8 cellular contexts compared by ENCODE assay signal in the genomic region with DNA sequence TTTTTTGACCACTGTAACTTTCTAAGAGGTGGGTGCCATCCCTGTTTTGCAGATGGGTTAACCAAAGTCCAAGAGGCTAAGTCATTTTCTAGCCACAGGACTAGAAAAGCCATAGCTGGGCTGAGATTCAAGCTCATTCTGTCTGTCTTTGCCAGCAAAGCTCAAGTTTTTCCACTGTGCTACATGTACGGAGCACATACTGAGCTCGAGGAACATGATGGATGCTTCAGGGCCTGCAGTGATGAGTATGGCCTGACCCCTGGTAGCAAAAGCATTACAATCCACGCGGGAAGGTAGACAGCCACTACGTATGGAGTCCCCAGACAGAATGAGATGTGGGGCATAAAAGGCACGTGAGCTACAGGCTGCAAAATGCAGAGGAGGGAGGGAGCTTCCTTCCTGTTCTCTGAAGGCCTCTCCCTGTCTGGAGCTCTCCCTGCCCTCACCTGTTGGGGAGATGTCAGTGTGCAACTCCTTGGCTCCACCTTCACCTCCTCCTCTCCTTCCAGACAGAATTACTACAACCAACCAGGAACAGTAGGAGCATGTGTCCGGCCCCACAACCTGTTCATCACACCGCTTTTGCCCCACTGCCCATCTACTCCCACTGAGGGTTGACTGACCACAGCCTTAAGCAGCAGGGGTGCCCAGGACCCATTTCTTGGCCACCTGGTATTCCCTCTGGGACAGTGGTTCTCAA. TPM values are rescaled to one million over a fixed set of nuclear protein-coding genes. Genes with fewer than 3 reads are reported as not detected.
DNase-seq lines count a peak whose midpoint lies in the region; ATAC-seq, FAIRE-seq and TF ChIP-seq lines count a peak whose summit lies in the region.

No MANE protein-coding gene starts in this region.

- peak overlapping the region; percentile 4 to 28 for H3K27ac ChIP-seq in liver (ENCODE audit: low read depth in 1 of 2, low read length in 2 of 2)
- no peak overlapping the region for H3K27ac ChIP-seq in HepG2 (ENCODE audit: extremely low read length, insufficient read depth, low read length)
- H3K27ac ChIP-seq in lower lobe of right lung, result peak overlapping the region; percentile 70
- peak overlapping the region; percentile 96 for H3K27ac ChIP-seq in vagina
- peak overlapping the region in 1 of 2 donors; percentile 34 for H3K27ac ChIP-seq in testis

- 82% methylated on average over 8 of the region's 8 CpGs for WGBS in liver
- WGBS in HepG2 (ENCODE audit: low lambda C conversion rate), result 96% methylated on average over 8 of the region's 8 CpGs
- WGBS in testis, 2 donors, result 50 to 66% methylated on average over 8 of the region's 8 CpGs

- H3K79me2 ChIP-seq in HepG2 (ENCODE audit: insufficient read depth, low read length), result no peaks in the 10 kb centered on the region

- POLR2A ChIA-PET in HepG2 (lab: Yijun Ruan, JAX), result no interaction called here
- POLR2A ChIA-PET in activated naive CD8-positive, alpha-beta T cell treated with anti-CD3 and anti-CD28 coated beads, Interleukin-2, amount 10 ng/mL, durations not matched to agents 7 days and 5 days (lab: Charles Lee), result interaction anchor here (0.6 to 6.8 kb wide), 9 partner anchors 10 to 90 kb away, joined by 3 to 39 read pairs (median 3); a partner anchor contains a TSS

- H4K20me1 ChIP-seq in HepG2 (ENCODE audit: insufficient read depth, low read length), result 0 out of 2 replicates have a peak, but pooled peaks cover 3% of the 10 kb centered on the region

- H3K4me2 ChIP-seq in HepG2 (ENCODE audit: low read depth, low read length), result no peak overlapping the region

- in situ Hi-C loops in HepG2 (cut with HindIII; ENCODE audit: extremely low pct_ligation_motif_present, low pct_unique_long_range_greater_than_20kb), result no loop called here

- H3K4me3 Mint-ChIP-seq in activated naive CD8-positive, alpha-beta T cell treated with anti-CD3 and anti-CD28 coated beads, Interleukin-2, amount 10 ng/mL, durations not matched to agents 7 days and 5 days, result peak overlapping the region; percentile 65

- no peak for TF ChIP-seq POLR2A in HepG2 (IDR thresholded peaks at IDR 0.05; ENCODE audit: insufficient read depth in 1 of 2, low read depth in 2 of 2, low read length in 2 of 2)
- no peak for TF ChIP-seq POLR2A in vagina (IDR thresholded peaks at IDR 0.05)
- TF ChIP-seq POLR2A in testis (IDR thresholded peaks at IDR 0.05), result no peak

- H3K4me3 ChIP-seq in liver (ENCODE audit: low read depth in 1 of 3, low read length in 3 of 3), result no peak overlapping the region
- H3K4me3 ChIP-seq in HepG2 (replicated peaks in 1 of 3; ENCODE audit: insufficient read depth in 1 of 3, low read depth in 2 of 3, low read length in 3 of 3), result no peak overlapping the region
- no peak overlapping the region for H3K4me3 ChIP-seq in lower lobe of right lung
- H3K4me3 ChIP-seq in vagina, result no peak overlapping the region
- no peak overlapping the region for H3K4me3 ChIP-seq in testis

- H2AFZ ChIP-seq in HepG2 (ENCODE audit: low read length), result no peak overlapping the region

- peaks cover 63% of the 10 kb centered on the region for H3K4me1 Mint-ChIP-seq in activated naive CD8-positive, alpha-beta T cell treated with anti-CD3 and anti-CD28 coated beads, Interleukin-2, amount 10 ng/mL, durations not matched to agents 7 days and 5 days

- H3K27ac Mint-ChIP-seq in activated naive CD8-positive, alpha-beta T cell treated with anti-CD3 and anti-CD28 coated beads, Interleukin-2, amount 10 ng/mL, durations not matched to agents 7 days and 5 days, result peak overlapping the region; percentile 85

- no peaks in the 10 kb centered on the region for H3K9me3 Mint-ChIP-seq in activated naive CD8-positive, alpha-beta T cell treated with anti-CD3 and anti-CD28 coated beads, Interleukin-2, amount 10 ng/mL, durations not matched to agents 7 days and 5 days

- peaks cover 2 to 21% (median 7%) of the 10 kb centered on the region in 4 donors for H3K4me1 ChIP-seq in liver (ENCODE audit: control insufficient read depth in 4 of 4, insufficient read depth in 4 of 4, low read length in 3 of 4)
- H3K4me1 ChIP-seq in HepG2 (ENCODE audit: insufficient read depth, low read length), result no peaks in the 10 kb centered on the region
- H3K4me1 ChIP-seq in lower lobe of right lung, result peaks cover 100% of the 10 kb centered on the region
- peaks cover 100% of the 10 kb centered on the region for H3K4me1 ChIP-seq in vagina
- peaks cover 66% of the 10 kb centered on the region for H3K4me1 ChIP-seq in testis

- TF ChIP-seq RAD21 in liver (IDR thresholded peaks at IDR 0.05) (no peak), HepG2 (CRISPR knock-in tag; IDR thresholded peaks at IDR 0.05) (no peak)

- ATAC-seq in HepG2 (no peak), lower lobe of right lung (no peak), GM21528 (IDR thresholded peaks at IDR 0.05; ENCODE audit: low FRiP score, unreplicated experiment) (no peak)
- peak; percentile 2 for ATAC-seq in activated naive CD8-positive, alpha-beta T cell treated with anti-CD3 and anti-CD28 coated beads, Interleukin-2, amount 10 ng/mL, durations not matched to agents 7 days and 5 days (ENCODE audit: low read depth)

- DNase-seq in HepG2 (ENCODE audit: low spot score), result no peak
- peak; percentile 29 for DNase-seq in activated naive CD8-positive, alpha-beta T cell treated with anti-CD3 and anti-CD28 coated beads, Interleukin-2, amount 10 ng/mL, durations not matched to agents 7 days and 5 days
- no peak for DNase-seq in lower lobe of right lung
- no peak for DNase-seq in vagina (ENCODE audit: extremely low spot score in 2 of 2)
- DNase-seq in GM10266 (ENCODE audit: extremely low spot score), result no peak
- no peak for DNase-seq in testis

- no peak for FAIRE-seq in HepG2 (lab: Jason Lieb, UNC)

- CTCF ChIA-PET in HepG2 (lab: Yijun Ruan, JAX; ENCODE audit: low intra/inter-chr PET ratio, low total read pairs), result no interaction called here

- TF ChIP-seq CTCF in liver (IDR thresholded peaks at IDR 0.05; ENCODE audit: low read depth, low read length, missing input control), result no peak
- TF ChIP-seq CTCF in HepG2 (CRISPR knock-in tag; IDR thresholded peaks at IDR 0.05), result no peak
- TF ChIP-seq CTCF in lower lobe of right lung (IDR thresholded peaks at IDR 0.05), result no peak
- no peak for TF ChIP-seq CTCF in vagina (IDR thresholded peaks at IDR 0.05)
- TF ChIP-seq CTCF in GM10266 (IDR thresholded peaks at IDR 0.05; ENCODE audit: control insufficient read depth, insufficient read depth, low read depth, missing control alignments), result no peak
- TF ChIP-seq CTCF in testis (IDR thresholded peaks at IDR 0.05), result no peak

- BruUV-seq in HepG2 (replicated peaks; lab: Mats Ljungman, UMichigan), result no TSS peak

- peaks cover 14% of the 10 kb centered on the region for H3K36me3 Mint-ChIP-seq in activated naive CD8-positive, alpha-beta T cell treated with anti-CD3 and anti-CD28 coated beads, Interleukin-2, amount 10 ng/mL, durations not matched to agents 7 days and 5 days

- no peaks in the 10 kb centered on the region for H3K36me3 ChIP-seq in liver (ENCODE audit: control insufficient read depth in 4 of 4, insufficient read depth in 3 of 4, low read depth in 1 of 4, low read length in 3 of 4)
- H3K36me3 ChIP-seq in HepG2 (replicated peaks in 1 of 2; ENCODE audit: control insufficient read depth in 1 of 2, insufficient read depth in 2 of 2, low read length in 2 of 2), result no peaks in the 10 kb centered on the region
- peaks cover 5% of the 10 kb centered on the region for H3K36me3 ChIP-seq in lower lobe of right lung
- H3K36me3 ChIP-seq in vagina, result no peaks in the 10 kb centered on the region
- H3K36me3 ChIP-seq in testis (ENCODE audit: low read depth, missing control alignments), result no peaks in the 10 kb centered on the region

- TF ChIP-seq EP300 in HepG2 (IDR thresholded peaks at IDR 0.05; ENCODE audit: low read depth in 2 of 2, low read length in 2 of 2) (no peak), HepG2 (CRISPR knock-in tag; IDR thresholded peaks at IDR 0.05; ENCODE audit: borderline replicate concordance) (no peak)

- intact Hi-C loops in HepG2 (cut with micrococcal nuclease; ENCODE audit: unreplicated experiment) (no loop called here), lower lobe of right lung (cut with DNase I) (no loop called here), vagina (cut with DNase I) (no loop called here), testis (cut with DNase I; ENCODE audit: low total_unique reads) (no loop called here)

- H3K27me3 ChIP-seq in liver (ENCODE audit: control insufficient read depth in 4 of 4, insufficient read depth in 4 of 4, low read length in 3 of 4) (no peaks in the 10 kb centered on the region), HepG2 (ENCODE audit: control insufficient read depth in 1 of 2, insufficient read depth in 2 of 2, low read length in 2 of 2) (no peaks in the 10 kb centered on the region), lower lobe of right lung (ENCODE audit: low read depth) (no peaks in the 10 kb centered on the region), vagina (no peaks in the 10 kb centered on the region), testis (no peaks in the 10 kb centered on the region)

- no peaks in the 10 kb centered on the region for H3K9me3 ChIP-seq in liver (ENCODE audit: control insufficient read depth in 4 of 4, low read length in 3 of 4)
- no peaks in the 10 kb centered on the region for H3K9me3 ChIP-seq in HepG2 (ENCODE audit: low read length)
- H3K9me3 ChIP-seq in lower lobe of right lung, result no peaks in the 10 kb centered on the region
- no peaks in the 10 kb centered on the region for H3K9me3 ChIP-seq in vagina
- no peaks in the 10 kb centered on the region for H3K9me3 ChIP-seq in testis

- H3K9ac ChIP-seq in liver (ENCODE audit: low read depth in 1 of 2, low read length in 2 of 2) (no peak overlapping the region), HepG2 (ENCODE audit: insufficient read depth, low read depth, low read length) (no peak overlapping the region)

- no peaks in the 10 kb centered on the region for H3K27me3 Mint-ChIP-seq in activated naive CD8-positive, alpha-beta T cell treated with anti-CD3 and anti-CD28 coated beads, Interleukin-2, amount 10 ng/mL, durations not matched to agents 7 days and 5 days

RNA-seq across cellular contexts. Expression of a gene that starts 16.4 kb away (rescaled TPM):
- total RNA-seq in liver (1 to 10 TPM; 7.7 to 7.9 TPM), HepG2 (2016; rRNA removed; fragmentation: Illumina TruSeq; extraction: Trizol) (0.58 and 1.00 TPM in 2 replicates), lower lobe of right lung (37.0 TPM), vagina (85.7 TPM), testis (10 to 100 TPM; 21.6 to 29.5 TPM)
- polyA plus RNA-seq in liver (1 to 10 TPM; 3.5 to 4.2 TPM), HepG2 (2011; rRNA removed) (2.8 and 3.0 TPM in 2 replicates), testis (ENCODE audit: insufficient read depth, low read depth, low replicate concordance) (21.5 TPM)
- total RNA-seq in HepG2 (2016; cell fraction: cytosol; rRNA removed; fragmentation: Illumina TruSeq; extraction: Trizol; ENCODE audit: low read depth), result 0.09 and 0.10 TPM in 2 replicates
- 0.55 and 1.0 TPM in 2 replicates for total RNA-seq in HepG2 (2016; cell fraction: insoluble cytoplasmic fraction; rRNA removed; fragmentation: Illumina TruSeq; extraction: Trizol)
- 0.38 and 0.53 TPM in 2 replicates for total RNA-seq in HepG2 (2016; cell fraction: membrane; rRNA removed; fragmentation: Illumina TruSeq; extraction: Trizol)
- 1.4 and 2.2 TPM in 2 replicates for total RNA-seq in HepG2 (2016; cell fraction: nucleus; rRNA removed; fragmentation: Illumina TruSeq; extraction: Trizol)
- 2.7 and 3.0 TPM in 2 replicates for polyA plus RNA-seq in HepG2 (2011; cell fraction: cytosol; rRNA removed)
- polyA plus RNA-seq in HepG2 (2011; cell fraction: nucleus; rRNA removed), result 4.0 and 5.2 TPM in 2 replicates
- polyA plus RNA-seq in HepG2 (2012), result 1.5 and 2.5 TPM in 2 replicates
- 0.14 and 0.15 TPM in 2 replicates for polyA plus RNA-seq in HepG2 (2016; cell fraction: cytosol; fragmentation: Illumina TruSeq; extraction: Trizol; ENCODE audit: low read depth)
- 0.71 and 1.0 TPM in 2 replicates for polyA plus RNA-seq in HepG2 (2016; cell fraction: insoluble cytoplasmic fraction; fragmentation: Illumina TruSeq; extraction: Trizol; ENCODE audit: low read depth)
- polyA plus RNA-seq in HepG2 (2016; cell fraction: membrane; fragmentation: Illumina TruSeq; extraction: Trizol; ENCODE audit: low read depth), result 0.26 and 0.37 TPM in 2 replicates
- 3.0 and 3.4 TPM in 2 replicates for polyA plus RNA-seq in HepG2 (2016; cell fraction: nucleus; fragmentation: Illumina TruSeq; extraction: Trizol; ENCODE audit: insufficient read depth, low read depth)
- polyA minus RNA-seq in HepG2 (2011; rRNA and poly(A)+ RNA removed; ENCODE audit: low replicate concordance), result 12.8 and 29.6 TPM in 2 replicates
- polyA minus RNA-seq in HepG2 (2011; cell fraction: cytosol; rRNA and poly(A)+ RNA removed), result 3.2 and 4.6 TPM in 2 replicates
- polyA minus RNA-seq in HepG2 (2011; cell fraction: nucleus; rRNA and poly(A)+ RNA removed), result 9.7 and 10.7 TPM in 2 replicates
- 10 to 100 TPM; 24.7 to 25.4 TPM for total RNA-seq in activated naive CD8-positive, alpha-beta T cell treated with anti-CD3 and anti-CD28 coated beads, Interleukin-2, amount 10 ng/mL, durations not matched to agents 7 days and 5 days

RNA-seq across cellular contexts. Expression of a gene that starts 31.8 kb away (rescaled TPM):
- total RNA-seq in liver (under 1 TPM; 0.08 to 0.09 TPM), HepG2 (2016; rRNA removed; fragmentation: Illumina TruSeq; extraction: Trizol) (not detected in 2 replicates), lower lobe of right lung (1.1 TPM), vagina (0.49 TPM), testis (10 to 100 TPM; 10.1 to 14.6 TPM)
- polyA plus RNA-seq in liver (under 1 TPM in 1 of 2 donors, not detected in 1; 0.01 TPM), HepG2 (2011; rRNA removed) (0.03 TPM in 2 replicates), testis (ENCODE audit: insufficient read depth, low read depth, low replicate concordance) (16.3 TPM)
- total RNA-seq in HepG2 (2016; cell fraction: cytosol; rRNA removed; fragmentation: Illumina TruSeq; extraction: Trizol; ENCODE audit: low read depth), result not detected in 2 replicates
- total RNA-seq in HepG2 (2016; cell fraction: insoluble cytoplasmic fraction; rRNA removed; fragmentation: Illumina TruSeq; extraction: Trizol), result not detected in 2 replicates
- not detected in 2 replicates for total RNA-seq in HepG2 (2016; cell fraction: membrane; rRNA removed; fragmentation: Illumina TruSeq; extraction: Trizol)
- total RNA-seq in HepG2 (2016; cell fraction: nucleus; rRNA removed; fragmentation: Illumina TruSeq; extraction: Trizol), result not detected in 2 replicates
- polyA plus RNA-seq in HepG2 (2011; cell fraction: cytosol; rRNA removed), result not detected in 2 replicates
- polyA plus RNA-seq in HepG2 (2011; cell fraction: nucleus; rRNA removed), result 0.12 and 0.19 TPM in 2 replicates
- polyA plus RNA-seq in HepG2 (2012), result 0.09 TPM in 1 of 2 replicates, not detected in the other
- not detected in 2 replicates for polyA plus RNA-seq in HepG2 (2016; cell fraction: cytosol; fragmentation: Illumina TruSeq; extraction: Trizol; ENCODE audit: low read depth)
- polyA plus RNA-seq in HepG2 (2016; cell fraction: insoluble cytoplasmic fraction; fragmentation: Illumina TruSeq; extraction: Trizol; ENCODE audit: low read depth), result not detected in 2 replicates
- not detected in 2 replicates for polyA plus RNA-seq in HepG2 (2016; cell fraction: membrane; fragmentation: Illumina TruSeq; extraction: Trizol; ENCODE audit: low read depth)
- polyA plus RNA-seq in HepG2 (2016; cell fraction: nucleus; fragmentation: Illumina TruSeq; extraction: Trizol; ENCODE audit: insufficient read depth, low read depth), result not detected in 2 replicates
- polyA minus RNA-seq in HepG2 (2011; rRNA and poly(A)+ RNA removed; ENCODE audit: low replicate concordance), result not detected in 2 replicates
- polyA minus RNA-seq in HepG2 (2011; cell fraction: cytosol; rRNA and poly(A)+ RNA removed), result not detected in 2 replicates
- polyA minus RNA-seq in HepG2 (2011; cell fraction: nucleus; rRNA and poly(A)+ RNA removed), result 0.13 TPM in 1 of 2 replicates, not detected in the other
- total RNA-seq in activated naive CD8-positive, alpha-beta T cell treated with anti-CD3 and anti-CD28 coated beads, Interleukin-2, amount 10 ng/mL, durations not matched to agents 7 days and 5 days, result under 1 TPM; 0.28 to 0.34 TPM

RNA-seq across cellular contexts. Expression of a gene that starts 52.9 kb away (rescaled TPM):
- total RNA-seq in liver, result 1 to 10 TPM; 1.0 to 4.6 TPM
- polyA plus RNA-seq in liver, result 1 to 10 TPM; 1.6 to 1.8 TPM
- 2.1 and 3.4 TPM in 2 replicates for total RNA-seq in HepG2 (2016; rRNA removed; fragmentation: Illumina TruSeq; extraction: Trizol)
- 0.61 and 0.97 TPM in 2 replicates for total RNA-seq in HepG2 (2016; cell fraction: cytosol; rRNA removed; fragmentation: Illumina TruSeq; extraction: Trizol; ENCODE audit: low read depth)
- total RNA-seq in HepG2 (2016; cell fraction: insoluble cytoplasmic fraction; rRNA removed; fragmentation: Illumina TruSeq; extraction: Trizol), result 1.9 and 2.5 TPM in 2 replicates
- total RNA-seq in HepG2 (2016; cell fraction: membrane; rRNA removed; fragmentation: Illumina TruSeq; extraction: Trizol), result 1.3 and 2.6 TPM in 2 replicates
- total RNA-seq in HepG2 (2016; cell fraction: nucleus; rRNA removed; fragmentation: Illumina TruSeq; extraction: Trizol), result 2.4 and 3.2 TPM in 2 replicates
- 5.8 and 7.9 TPM in 2 replicates for polyA plus RNA-seq in HepG2 (2011; rRNA removed)
- polyA plus RNA-seq in HepG2 (2011; cell fraction: cytosol; rRNA removed), result 5.4 TPM in 2 replicates
- 3.2 and 4.7 TPM in 2 replicates for polyA plus RNA-seq in HepG2 (2011; cell fraction: nucleus; rRNA removed)
- 2.1 and 4.2 TPM in 2 replicates for polyA plus RNA-seq in HepG2 (2012)
- polyA plus RNA-seq in HepG2 (2016; cell fraction: cytosol; fragmentation: Illumina TruSeq; extraction: Trizol; ENCODE audit: low read depth), result 1.1 and 1.5 TPM in 2 replicates
- polyA plus RNA-seq in HepG2 (2016; cell fraction: insoluble cytoplasmic fraction; fragmentation: Illumina TruSeq; extraction: Trizol; ENCODE audit: low read depth), result 1.4 and 1.8 TPM in 2 replicates
- polyA plus RNA-seq in HepG2 (2016; cell fraction: membrane; fragmentation: Illumina TruSeq; extraction: Trizol; ENCODE audit: low read depth), result 1.1 and 1.6 TPM in 2 replicates
- polyA plus RNA-seq in HepG2 (2016; cell fraction: nucleus; fragmentation: Illumina TruSeq; extraction: Trizol; ENCODE audit: insufficient read depth, low read depth), result 1.4 and 2.0 TPM in 2 replicates
- polyA minus RNA-seq in HepG2 (2011; rRNA and poly(A)+ RNA removed; ENCODE audit: low replicate concordance), result 4.8 and 5.9 TPM in 2 replicates
- 0.99 and 3.0 TPM in 2 replicates for polyA minus RNA-seq in HepG2 (2011; cell fraction: cytosol; rRNA and poly(A)+ RNA removed)
- polyA minus RNA-seq in HepG2 (2011; cell fraction: nucleus; rRNA and poly(A)+ RNA removed), result 5.6 and 8.6 TPM in 2 replicates
- 1 to 10 TPM; 1.4 TPM for total RNA-seq in activated naive CD8-positive, alpha-beta T cell treated with anti-CD3 and anti-CD28 coated beads, Interleukin-2, amount 10 ng/mL, durations not matched to agents 7 days and 5 days
- 7.8 TPM for total RNA-seq in lower lobe of right lung
- 13.8 TPM for total RNA-seq in vagina
- total RNA-seq in testis, result 10 to 100 TPM; 28.9 to 51.7 TPM
- polyA plus RNA-seq in testis (ENCODE audit: insufficient read depth, low read depth, low replicate concordance), result 53.7 TPM
